1 cellular context compared by ENCODE assay signal in genomic region chr1:219659682-219660081, GRCh38.
TF ChIP-seq lines count a peak whose summit lies in the region.

No MANE protein-coding gene starts in this region.

TF ChIP-seq in HEK293, 187 proteins besides CTCF, POLR2A, EP300 and RAD21 (continued from another document):
- TF ChIP-seq, protein P1, sequence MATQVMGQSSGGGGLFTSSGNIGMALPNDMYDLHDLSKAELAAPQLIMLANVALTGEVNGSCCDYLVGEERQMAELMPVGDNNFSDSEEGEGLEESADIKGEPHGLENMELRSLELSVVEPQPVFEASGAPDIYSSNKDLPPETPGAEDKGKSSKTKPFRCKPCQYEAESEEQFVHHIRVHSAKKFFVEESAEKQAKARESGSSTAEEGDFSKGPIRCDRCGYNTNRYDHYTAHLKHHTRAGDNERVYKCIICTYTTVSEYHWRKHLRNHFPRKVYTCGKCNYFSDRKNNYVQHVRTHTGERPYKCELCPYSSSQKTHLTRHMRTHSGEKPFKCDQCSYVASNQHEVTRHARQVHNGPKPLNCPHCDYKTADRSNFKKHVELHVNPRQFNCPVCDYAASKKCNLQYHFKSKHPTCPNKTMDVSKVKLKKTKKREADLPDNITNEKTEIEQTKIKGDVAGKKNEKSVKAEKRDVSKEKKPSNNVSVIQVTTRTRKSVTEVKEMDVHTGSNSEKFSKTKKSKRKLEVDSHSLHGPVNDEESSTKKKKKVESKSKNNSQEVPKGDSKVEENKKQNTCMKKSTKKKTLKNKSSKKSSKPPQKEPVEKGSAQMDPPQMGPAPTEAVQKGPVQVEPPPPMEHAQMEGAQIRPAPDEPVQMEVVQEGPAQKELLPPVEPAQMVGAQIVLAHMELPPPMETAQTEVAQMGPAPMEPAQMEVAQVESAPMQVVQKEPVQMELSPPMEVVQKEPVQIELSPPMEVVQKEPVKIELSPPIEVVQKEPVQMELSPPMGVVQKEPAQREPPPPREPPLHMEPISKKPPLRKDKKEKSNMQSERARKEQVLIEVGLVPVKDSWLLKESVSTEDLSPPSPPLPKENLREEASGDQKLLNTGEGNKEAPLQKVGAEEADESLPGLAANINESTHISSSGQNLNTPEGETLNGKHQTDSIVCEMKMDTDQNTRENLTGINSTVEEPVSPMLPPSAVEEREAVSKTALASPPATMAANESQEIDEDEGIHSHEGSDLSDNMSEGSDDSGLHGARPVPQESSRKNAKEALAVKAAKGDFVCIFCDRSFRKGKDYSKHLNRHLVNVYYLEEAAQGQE (tag by site-specific recombination; IDR thresholded peaks at IDR 0.05) = 0 out of 2 replicates have a peak, but pooled peaks have one; percentile 27
- TF ChIP-seq ZNF692 (tag by site-specific recombination; IDR thresholded peaks at IDR 0.05) (no peak; the same call in 1 of the 2 replicates), PRDM6 (tag by site-specific recombination; IDR thresholded peaks at IDR 0.05) (peak; percentile 89), ZNF585B (tag by site-specific recombination; IDR thresholded peaks at IDR 0.05) (no peak), BCL11B (tag by site-specific recombination; IDR thresholded peaks at IDR 0.05; ENCODE audit: low read depth) (no peak), MEIS1 (CRISPR knock-in tag; IDR thresholded peaks at IDR 0.05; ENCODE audit: borderline replicate concordance) (no peak), EGR2 (tag by site-specific recombination; IDR thresholded peaks at IDR 0.05; ENCODE audit: low read depth) (no peak), ZNF785 (tag by site-specific recombination; IDR thresholded peaks at IDR 0.05) (no peak), ZNF664 (tag by site-specific recombination; IDR thresholded peaks at IDR 0.05) (no peak), ZNF549 (tag by site-specific recombination; IDR thresholded peaks at IDR 0.05) (no peak), ZFHX2 (tag by site-specific recombination; conservative IDR thresholded peaks at IDR 0.05) (no peak), ZNF600 (tag by site-specific recombination; IDR thresholded peaks at IDR 0.05) (no peak), GLIS1 (tag by site-specific recombination; IDR thresholded peaks at IDR 0.05) (peak; percentile 76), ZNF112 (tag by site-specific recombination; IDR thresholded peaks at IDR 0.05) (no peak), ZSCAN16 (tag by site-specific recombination; IDR thresholded peaks at IDR 0.05) (no peak), ZNF791 (tag by site-specific recombination; IDR thresholded peaks at IDR 0.05) (no peak), ZBTB49 (tag by site-specific recombination; IDR thresholded peaks at IDR 0.05; ENCODE audit: low read depth) (no peak), ZFP69B (tag by site-specific recombination; IDR thresholded peaks at IDR 0.05) (peak; percentile 45; the same call in 1 of the 2 replicates), ZNF211 (tag by site-specific recombination; IDR thresholded peaks at IDR 0.05; ENCODE audit: low read depth) (no peak), ZNF175 (tag by site-specific recombination; IDR thresholded peaks at IDR 0.05) (no peak), ZNF366 (tag by site-specific recombination; conservative IDR thresholded peaks at IDR 0.05) (peak; percentile 79), ZNF76 (tag by site-specific recombination; IDR thresholded peaks at IDR 0.05; ENCODE audit: borderline replicate concordance, low read depth) (no peak), ZNF23 (tag by site-specific recombination; IDR thresholded peaks at IDR 0.05; ENCODE audit: borderline replicate concordance) (no peak), ZIC2 (tag by site-specific recombination; IDR thresholded peaks at IDR 0.05) (peak; percentile 81), ZNF660 (tag by site-specific recombination; IDR thresholded peaks at IDR 0.05) (peak; percentile 73), ZFP41 (tag by site-specific recombination; IDR thresholded peaks at IDR 0.05; ENCODE audit: borderline replicate concordance) (no peak), ZNF239 (tag by site-specific recombination; IDR thresholded peaks at IDR 0.05) (no peak), ZNF776 (tag by site-specific recombination; IDR thresholded peaks at IDR 0.05; ENCODE audit: borderline replicate concordance) (no peak), ZBTB20 (tag by site-specific recombination; IDR thresholded peaks at IDR 0.05) (no peak), ZNF155 (tag by site-specific recombination; IDR thresholded peaks at IDR 0.05) (no peak), ZNF416 (tag by site-specific recombination; IDR thresholded peaks at IDR 0.05) (no peak), ZSCAN5A (tag by site-specific recombination; IDR thresholded peaks at IDR 0.05) (no peak), GLI2 (tag by site-specific recombination; IDR thresholded peaks at IDR 0.05; ENCODE audit: borderline replicate concordance, low read depth) (peak; percentile 34; the same call in 1 of the 2 replicates), ZNF292 (tag by site-specific recombination; IDR thresholded peaks at IDR 0.05; ENCODE audit: borderline replicate concordance, low read depth) (no peak), ZNF621 (tag by site-specific recombination; IDR thresholded peaks at IDR 0.05) (no peak), ZNF792 (tag by site-specific recombination; IDR thresholded peaks at IDR 0.05) (no peak), ZNF174 (tag by site-specific recombination; IDR thresholded peaks at IDR 0.05) (no peak), ZNF10 (tag by site-specific recombination; IDR thresholded peaks at IDR 0.05) (peak; percentile 42; the same call in 1 of the 2 replicates), ZNF654 (tag by site-specific recombination; IDR thresholded peaks at IDR 0.05; ENCODE audit: low read depth) (no peak), ZNF132 (tag by site-specific recombination; IDR thresholded peaks at IDR 0.05; ENCODE audit: borderline replicate concordance) (no peak), ZSCAN23 (tag by site-specific recombination; IDR thresholded peaks at IDR 0.05) (0 out of 2 replicates have a peak, but pooled peaks have one; percentile 42)
- TF ChIP-seq, protein P2, sequence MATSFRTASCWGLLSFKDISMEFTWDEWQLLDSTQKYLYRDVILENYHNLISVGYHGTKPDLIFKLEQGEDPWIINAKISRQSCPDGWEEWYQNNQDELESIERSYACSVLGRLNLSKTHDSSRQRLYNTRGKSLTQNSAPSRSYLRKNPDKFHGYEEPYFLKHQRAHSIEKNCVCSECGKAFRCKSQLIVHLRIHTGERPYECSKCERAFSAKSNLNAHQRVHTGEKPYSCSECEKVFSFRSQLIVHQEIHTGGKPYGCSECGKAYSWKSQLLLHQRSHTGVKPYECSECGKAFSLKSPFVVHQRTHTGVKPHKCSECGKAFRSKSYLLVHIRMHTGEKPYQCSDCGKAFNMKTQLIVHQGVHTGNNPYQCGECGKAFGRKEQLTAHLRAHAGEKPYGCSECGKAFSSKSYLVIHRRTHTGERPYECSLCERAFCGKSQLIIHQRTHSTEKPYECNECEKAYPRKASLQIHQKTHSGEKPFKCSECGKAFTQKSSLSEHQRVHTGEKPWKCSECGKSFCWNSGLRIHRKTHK (tag by site-specific recombination; IDR thresholded peaks at IDR 0.05) = no peak
- TF ChIP-seq, protein P3, sequence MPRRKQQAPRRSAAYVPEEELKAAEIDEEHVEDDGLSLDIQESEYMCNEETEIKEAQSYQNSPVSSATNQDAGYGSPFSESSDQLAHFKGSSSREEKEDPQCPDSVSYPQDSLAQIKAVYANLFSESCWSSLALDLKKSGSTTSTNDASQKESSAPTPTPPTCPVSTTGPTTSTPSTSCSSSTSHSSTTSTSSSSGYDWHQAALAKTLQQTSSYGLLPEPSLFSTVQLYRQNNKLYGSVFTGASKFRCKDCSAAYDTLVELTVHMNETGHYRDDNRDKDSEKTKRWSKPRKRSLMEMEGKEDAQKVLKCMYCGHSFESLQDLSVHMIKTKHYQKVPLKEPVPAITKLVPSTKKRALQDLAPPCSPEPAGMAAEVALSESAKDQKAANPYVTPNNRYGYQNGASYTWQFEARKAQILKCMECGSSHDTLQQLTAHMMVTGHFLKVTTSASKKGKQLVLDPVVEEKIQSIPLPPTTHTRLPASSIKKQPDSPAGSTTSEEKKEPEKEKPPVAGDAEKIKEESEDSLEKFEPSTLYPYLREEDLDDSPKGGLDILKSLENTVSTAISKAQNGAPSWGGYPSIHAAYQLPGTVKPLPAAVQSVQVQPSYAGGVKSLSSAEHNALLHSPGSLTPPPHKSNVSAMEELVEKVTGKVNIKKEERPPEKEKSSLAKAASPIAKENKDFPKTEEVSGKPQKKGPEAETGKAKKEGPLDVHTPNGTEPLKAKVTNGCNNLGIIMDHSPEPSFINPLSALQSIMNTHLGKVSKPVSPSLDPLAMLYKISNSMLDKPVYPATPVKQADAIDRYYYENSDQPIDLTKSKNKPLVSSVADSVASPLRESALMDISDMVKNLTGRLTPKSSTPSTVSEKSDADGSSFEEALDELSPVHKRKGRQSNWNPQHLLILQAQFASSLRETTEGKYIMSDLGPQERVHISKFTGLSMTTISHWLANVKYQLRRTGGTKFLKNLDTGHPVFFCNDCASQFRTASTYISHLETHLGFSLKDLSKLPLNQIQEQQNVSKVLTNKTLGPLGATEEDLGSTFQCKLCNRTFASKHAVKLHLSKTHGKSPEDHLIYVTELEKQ (tag by site-specific recombination; IDR thresholded peaks at IDR 0.05; ENCODE audit: borderline replicate concordance) = 0 out of 2 replicates have a peak, but pooled peaks have one; percentile 60
- TF ChIP-seq, protein P4, sequence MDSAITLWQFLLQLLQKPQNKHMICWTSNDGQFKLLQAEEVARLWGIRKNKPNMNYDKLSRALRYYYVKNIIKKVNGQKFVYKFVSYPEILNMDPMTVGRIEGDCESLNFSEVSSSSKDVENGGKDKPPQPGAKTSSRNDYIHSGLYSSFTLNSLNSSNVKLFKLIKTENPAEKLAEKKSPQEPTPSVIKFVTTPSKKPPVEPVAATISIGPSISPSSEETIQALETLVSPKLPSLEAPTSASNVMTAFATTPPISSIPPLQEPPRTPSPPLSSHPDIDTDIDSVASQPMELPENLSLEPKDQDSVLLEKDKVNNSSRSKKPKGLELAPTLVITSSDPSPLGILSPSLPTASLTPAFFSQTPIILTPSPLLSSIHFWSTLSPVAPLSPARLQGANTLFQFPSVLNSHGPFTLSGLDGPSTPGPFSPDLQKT (IDR thresholded peaks at IDR 0.05; ENCODE audit: borderline replicate concordance, low read depth, low read length) = no peak
